In genomic region chr11:134501406-134502152, GRCh38 we compare ENCODE assay signal across 25 cellular contexts.
"Had no signal": no experiment of that assay in that cellular context is flagged by ENCODE, and none has a peak within 500 bp of the region (broad histone marks: within the 10 kb centered on the region; RNA-seq: fewer than 3 reads in every experiment).

No MANE protein-coding gene starts in this region.

- H3K4me3 Mint-ChIP-seq: activated CD4-positive, alpha-beta T cell treated with anti-CD3 and anti-CD28 coated beads, Interleukin-2, amount 10 ng/mL, durations not matched to agents 24 days and 14 days; activated CD8-positive, alpha-beta memory T cell treated with anti-CD3 and anti-CD28 coated beads, Interleukin-2, amount 10 ng/mL, durations not matched to agents 7 days and 5 days; activated CD8-positive, alpha-beta T cell treated with anti-CD3 and anti-CD28 coated beads, Interleukin-2, amount 10 ng/mL, durations not matched to agents 7 days and 5 days; activated naive CD4-positive, alpha-beta T cell treated with anti-CD3 and anti-CD28 coated beads for 36 hours; dendritic cell treated with granulocyte-macrophage colony-stimulating factor and Interleukin-4, amounts not matched to agents 40 ng/mL and 50 ng/mL, for 4 days; mesothelial cell of epicardium; naive B cell; T-helper 1 cell treated with Interleukin-12 subunit alpha and Interleukin-12 subunit beta and Interleukin-4 antibody, amounts not matched to agents 30 μg/mL and 1 μg/mL, for 36 hours had no signal

- H3K4me1 Mint-ChIP-seq: activated CD4-positive, alpha-beta T cell treated with anti-CD3 and anti-CD28 coated beads, Interleukin-2, amount 10 ng/mL, durations not matched to agents 24 days and 14 days; activated CD8-positive, alpha-beta memory T cell treated with anti-CD3 and anti-CD28 coated beads, Interleukin-2, amount 10 ng/mL, durations not matched to agents 7 days and 5 days; naive B cell had no signal

- H3K27ac Mint-ChIP-seq: activated CD4-positive, alpha-beta T cell treated with anti-CD3 and anti-CD28 coated beads, Interleukin-2, amount 10 ng/mL, durations not matched to agents 24 days and 14 days; activated CD8-positive, alpha-beta memory T cell treated with anti-CD3 and anti-CD28 coated beads, Interleukin-2, amount 10 ng/mL, durations not matched to agents 7 days and 5 days; activated CD8-positive, alpha-beta T cell treated with anti-CD3 and anti-CD28 coated beads, Interleukin-2, amount 10 ng/mL, durations not matched to agents 7 days and 5 days; activated naive CD4-positive, alpha-beta T cell treated with anti-CD3 and anti-CD28 coated beads for 36 hours; dendritic cell treated with granulocyte-macrophage colony-stimulating factor and Interleukin-4, amounts not matched to agents 40 ng/mL and 50 ng/mL, for 4 days; mesothelial cell of epicardium; T-helper 1 cell treated with Interleukin-12 subunit alpha and Interleukin-12 subunit beta and Interleukin-4 antibody, amounts not matched to agents 30 μg/mL and 1 μg/mL, for 36 hours had no signal

- DNase-seq: activated CD4-positive, alpha-beta T cell treated with anti-CD3 and anti-CD28 coated beads, Interleukin-2, amount 10 ng/mL, durations not matched to agents 24 days and 14 days; activated CD8-positive, alpha-beta memory T cell treated with anti-CD3 and anti-CD28 coated beads, Interleukin-2, amount 10 ng/mL, durations not matched to agents 7 days and 5 days; activated CD8-positive, alpha-beta T cell treated with anti-CD3 and anti-CD28 coated beads, Interleukin-2, amount 10 ng/mL, durations not matched to agents 7 days and 5 days; activated effector memory CD4-positive, alpha-beta T cell treated with anti-CD3 and anti-CD28 coated beads, Interleukin-2, amount 50 U/mL, for 16 hours; activated naive CD4-positive, alpha-beta T cell treated with anti-CD3 and anti-CD28 coated beads for 36 hours; amniotic stem cell; central memory CD4-positive, alpha-beta T cell; foreskin melanocyte; left ventricle myocardium inferior; naive B cell; occipital lobe; stimulated activated CD4-positive, alpha-beta T cell treated with anti-CD3 and anti-CD28 coated beads, Interleukin-12 subunit alpha, Interleukin-12 subunit beta, amount 100 ng/mL, for 4 hours; stimulated activated CD4-positive, alpha-beta T cell treated with anti-CD3 and anti-CD28 coated beads, Interleukin-4, amount 100 ng/mL, for 1 hour; SW 1271; T-helper 9 cell had no signal

- H3K9me3 ChIP-seq: left ventricle myocardium inferior, right atrium auricular region, suprapubic skin had no signal

- H3K4me3 ChIP-seq: esophagus muscularis mucosa, left ventricle myocardium inferior, right atrium auricular region, SK-N-MC, suprapubic skin, tibial artery had no signal

- H3K36me3 ChIP-seq: esophagus muscularis mucosa, left ventricle myocardium inferior, right atrium auricular region, suprapubic skin, tibial artery had no signal

- H3K4me1 ChIP-seq: left ventricle myocardium inferior, right atrium auricular region, suprapubic skin, tibial artery had no signal

- H3K9me3 Mint-ChIP-seq: activated CD4-positive, alpha-beta T cell treated with anti-CD3 and anti-CD28 coated beads, Interleukin-2, amount 10 ng/mL, durations not matched to agents 24 days and 14 days; activated naive CD4-positive, alpha-beta T cell treated with anti-CD3 and anti-CD28 coated beads for 36 hours; T-helper 1 cell treated with Interleukin-12 subunit alpha and Interleukin-12 subunit beta and Interleukin-4 antibody, amounts not matched to agents 30 μg/mL and 1 μg/mL, for 36 hours had no signal

- ATAC-seq: activated CD4-positive, CD25-positive, alpha-beta regulatory T cell treated with anti-CD3 and anti-CD28 coated beads, Interleukin-2, amount 50 U/mL, for 24 hours; activated CD8-positive, alpha-beta memory T cell treated with anti-CD3 and anti-CD28 coated beads, Interleukin-2, amount 10 ng/mL, durations not matched to agents 7 days and 5 days; activated CD8-positive, alpha-beta T cell treated with anti-CD3 and anti-CD28 coated beads, Interleukin-2, amount 10 ng/mL, durations not matched to agents 7 days and 5 days had no signal

- H3K36me3 Mint-ChIP-seq: activated CD8-positive, alpha-beta memory T cell treated with anti-CD3 and anti-CD28 coated beads, Interleukin-2, amount 10 ng/mL, durations not matched to agents 7 days and 5 days; mesothelial cell of epicardium; naive B cell had no signal

- H3K27me3 ChIP-seq: right atrium auricular region had no signal

- H3K27me3 Mint-ChIP-seq: dendritic cell treated with granulocyte-macrophage colony-stimulating factor and Interleukin-4, amounts not matched to agents 40 ng/mL and 50 ng/mL, for 4 days had no signal

- H3K27ac ChIP-seq: esophagus muscularis mucosa, left ventricle myocardium inferior, right atrium auricular region, SK-N-MC, suprapubic skin, tibial artery, VCaP had no signal
